8 cellular contexts compared by ENCODE assay signal in genomic region chr15:78873796-78874761, GRCh38. TPM values are rescaled to one million over a fixed set of nuclear protein-coding genes. Genes with fewer than 3 reads are reported as not detected.
DNase-seq lines count a peak whose midpoint lies in the region; ATAC-seq, FAIRE-seq and TF ChIP-seq lines count a peak whose summit lies in the region.

No MANE protein-coding gene starts in this region.

- peaks cover 12% of the 10 kb centered on the region; the same call in 1 of the 2 replicates for H3K4me1 ChIP-seq in GM12878 (ENCODE audit: control insufficient read depth, insufficient read depth, low read length)

- TF ChIP-seq POLR2A in GM12878 (IDR thresholded peaks at IDR 0.05; ENCODE audit: low read depth, low read length): no peak

- in situ Hi-C loops in GM12878 (cut with MboI): no loop called here

- no peaks in the 10 kb centered on the region for H3K9me3 Mint-ChIP-seq in stimulated activated naive B cell treated with anti-CD40 and anti-IgM and Interleukin-4, amounts not matched to agents 10 μg/mL and 1 μg/mL and 100 μg/mL, for 72 hours

- peaks cover 19 to 29% of the 10 kb centered on the region in 2 donors for H3K36me3 Mint-ChIP-seq in stimulated activated naive B cell treated with anti-CD40 and anti-IgM and Interleukin-4, amounts not matched to agents 10 μg/mL and 1 μg/mL and 100 μg/mL, for 72 hours

- H3K79me2 ChIP-seq in GM12878 (ENCODE audit: control insufficient read depth, insufficient read depth, low read length): peaks cover 62% of the 10 kb centered on the region

- no peaks in the 10 kb centered on the region for H3K27me3 ChIP-seq in GM12878 (replicated peaks in 1 of 2; ENCODE audit: control insufficient read depth in 2 of 2, insufficient read depth in 2 of 2, low read length in 1 of 2)

- peak overlapping the region; percentile 87 for H3K4me2 ChIP-seq in GM12878 (ENCODE audit: control insufficient read depth, insufficient read depth)

- no peaks in the 10 kb centered on the region for H3K36me3 ChIP-seq in GM12878 (ENCODE audit: control insufficient read depth in 2 of 2, insufficient read depth in 2 of 2, low read length in 1 of 2)

- CTCF ChIA-PET in GM12878 (lab: Yijun Ruan, JAX): interaction anchor here (0.6 to 2.2 kb wide), 19 partner anchors 9 to 437 kb away, joined by 3 to 18 read pairs (median 3); partner anchors contain the start of gene TMED3

- no peak; a peak in 1 of 6 replicates for TF ChIP-seq CTCF in GM12878 (IDR thresholded peaks at IDR 0.05 in 2 of 3, conservative IDR thresholded peaks at IDR 0.05 in 1 of 3; ENCODE audit: control insufficient read depth in 2 of 3, extremely low read depth in 1 of 3, insufficient read depth in 1 of 3, low read depth in 3 of 3, low read length in 3 of 3)

- FAIRE-seq in GM12878 (lab: Jason Lieb, UNC): no peak

- peak overlapping the region; percentile 90 for H3K4me3 ChIP-seq in GM12878

- H3K4me3 Mint-ChIP-seq in stimulated activated naive B cell treated with anti-CD40 and anti-IgM and Interleukin-4, amounts not matched to agents 10 μg/mL and 1 μg/mL and 100 μg/mL, for 72 hours: peak overlapping the region; percentile 83 to 98

- POLR2A ChIA-PET in GM12878 (lab: Charles Lee): interaction anchor here (0.8 to 2.5 kb wide), 11 partner anchors 9 to 334 kb away, joined by 3 to 12 read pairs (median 4); partner anchors contain the start of genes CTSH and PSMA4

- H4K20me1 ChIP-seq in GM12878 (ENCODE audit: control insufficient read depth, insufficient read depth): peaks cover 7% of the 10 kb centered on the region

- no peak overlapping the region for H2AFZ ChIP-seq in GM12878 (ENCODE audit: control insufficient read depth, low read depth, low read length)

- H3K9ac ChIP-seq in GM12878 (ENCODE audit: control insufficient read depth, insufficient read depth, low read length): peak overlapping the region; percentile 100

- DNase-seq in NCI-H748 (lab: John Stamatoyannopoulos, UW; ENCODE audit: unreplicated experiment): peak; percentile 41
- DNase-seq in NCI-H748 treated with DMSO at 0.1 percent for 48 hours (lab: John Stamatoyannopoulos, UW): no peak
- peak; percentile 63 for DNase-seq in RKO (ENCODE audit: low spot score)
- DNase-seq in GM12878 (ENCODE audit: low read depth, low spot score): no peak
- DNase-seq in left colon: peak; percentile 35 to 50
- no peak for DNase-seq in stimulated activated naive B cell treated with anti-CD40 and anti-IgM and Interleukin-4, amounts not matched to agents 10 μg/mL and 1 μg/mL and 100 μg/mL, for 72 hours
- no peak for DNase-seq in NCI-H187 treated with DMSO at 0.1 percent for 48 hours (lab: John Stamatoyannopoulos, UW)
- no peak for DNase-seq in NCI-H2081 treated with DMSO at 0.1 percent for 48 hours (lab: John Stamatoyannopoulos, UW)

- no peaks in the 10 kb centered on the region for H3K9me3 ChIP-seq in GM12878 (replicated peaks; ENCODE audit: control insufficient read depth, insufficient read depth, low read length)

- TF ChIP-seq EP300 in GM12878 (IDR thresholded peaks at IDR 0.05; ENCODE audit: borderline replicate concordance in 1 of 2, control insufficient read depth in 1 of 2, low read depth in 2 of 2, low read length in 2 of 2): no peak

- BruUV-seq in GM12878 (replicated peaks; lab: Mats Ljungman, UMichigan): TSS peak; percentile 60

- WGBS in GM12878 (ENCODE audit: insufficient coverage, insufficient replicate concordance, low lambda C conversion rate, missing lambda C conversion rate): under 1% methylated on average over 35 of the region's 38 CpGs

- ATAC-seq in GM12878: 0 out of 3 replicates have a peak, but pooled peaks have one; percentile 6
- ATAC-seq in left colon: peak; percentile 3
- no peak for ATAC-seq in stimulated activated naive B cell treated with anti-CD40 and anti-IgM and Interleukin-4, amounts not matched to agents 10 μg/mL and 1 μg/mL and 100 μg/mL, for 72 hours (replicated peaks)

- peak overlapping the region; percentile 100 for H3K27ac Mint-ChIP-seq in stimulated activated naive B cell treated with anti-CD40 and anti-IgM and Interleukin-4, amounts not matched to agents 10 μg/mL and 1 μg/mL and 100 μg/mL, for 72 hours

- no peaks in the 10 kb centered on the region for H3K27me3 Mint-ChIP-seq in stimulated activated naive B cell treated with anti-CD40 and anti-IgM and Interleukin-4, amounts not matched to agents 10 μg/mL and 1 μg/mL and 100 μg/mL, for 72 hours

- peak overlapping the region; percentile 99 for H3K27ac ChIP-seq in GM12878 (ENCODE audit: control insufficient read depth, insufficient read depth)

- intact Hi-C loops in GM12878 (cut with micrococcal nuclease; ENCODE audit: unreplicated experiment): loop anchor here (1.0 to 2.0 kb wide), 3 partner anchors 14 to 117 kb away; partner anchors contain the start of gene CTSH
- intact Hi-C loops in left colon (cut with DNase I, micrococcal nuclease): no loop called here

- RAD21 ChIA-PET in GM12878 (lab: Charles Lee; ENCODE audit: unreplicated experiment): interaction anchor here (0.6 to 1.5 kb wide), 5 partner anchors 14 to 118 kb away, joined by 3 to 5 read pairs (median 5); partner anchors contain the start of gene CTSH

- TF ChIP-seq RAD21 in GM12878 (IDR thresholded peaks at IDR 0.05; ENCODE audit: insufficient read depth, low read depth, low read length): no peak

- peaks cover 21 to 43% of the 10 kb centered on the region in 2 donors for H3K4me1 Mint-ChIP-seq in stimulated activated naive B cell treated with anti-CD40 and anti-IgM and Interleukin-4, amounts not matched to agents 10 μg/mL and 1 μg/mL and 100 μg/mL, for 72 hours

- SMC1A ChIA-PET in GM12878 (lab: Charles Lee; ENCODE audit: uncharacterized antibody, unreplicated experiment): interaction anchor here (0.5 to 1.8 kb wide), 10 partner anchors 11 to 173 kb away, joined by 3 to 8 read pairs (median 4); no protein-coding TSS in a partner anchor

TF ChIP-seq in GM12878, 131 proteins besides CTCF, POLR2A, EP300 and RAD21 (continues in another document):
- TF ChIP-seq, protein P1, sequence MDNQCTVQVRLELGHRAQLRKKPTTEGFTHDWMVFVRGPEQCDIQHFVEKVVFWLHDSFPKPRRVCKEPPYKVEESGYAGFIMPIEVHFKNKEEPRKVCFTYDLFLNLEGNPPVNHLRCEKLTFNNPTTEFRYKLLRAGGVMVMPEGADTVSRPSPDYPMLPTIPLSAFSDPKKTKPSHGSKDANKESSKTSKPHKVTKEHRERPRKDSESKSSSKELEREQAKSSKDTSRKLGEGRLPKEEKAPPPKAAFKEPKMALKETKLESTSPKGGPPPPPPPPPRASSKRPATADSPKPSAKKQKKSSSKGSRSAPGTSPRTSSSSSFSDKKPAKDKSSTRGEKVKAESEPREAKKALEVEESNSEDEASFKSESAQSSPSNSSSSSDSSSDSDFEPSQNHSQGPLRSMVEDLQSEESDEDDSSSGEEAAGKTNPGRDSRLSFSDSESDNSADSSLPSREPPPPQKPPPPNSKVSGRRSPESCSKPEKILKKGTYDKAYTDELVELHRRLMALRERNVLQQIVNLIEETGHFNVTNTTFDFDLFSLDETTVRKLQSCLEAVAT (IDR thresholded peaks at IDR 0.05): peak; percentile 73
- TF ChIP-seq MYB (IDR thresholded peaks at IDR 0.05; ENCODE audit: borderline replicate concordance, low read depth, low read length) (no peak), MXI1 (IDR thresholded peaks at IDR 0.05; ENCODE audit: low read depth, low read length) (peak; percentile 46; the same call in 1 of the 2 replicates), JUNB (IDR thresholded peaks at IDR 0.05) (0 out of 2 replicates have a peak, but pooled peaks have one; percentile 4), NBN (IDR thresholded peaks at IDR 0.05) (0 out of 2 replicates have a peak, but pooled peaks have one; percentile 29), ZBED1 (IDR thresholded peaks at IDR 0.05; ENCODE audit: borderline replicate concordance) (0 out of 2 replicates have a peak, but pooled peaks have one; percentile 50), POLR2AphosphoS5 (IDR thresholded peaks at IDR 0.05; ENCODE audit: low read length) (peak; percentile 6; the same call in 1 of the 2 replicates)
- TF ChIP-seq, protein P2, sequence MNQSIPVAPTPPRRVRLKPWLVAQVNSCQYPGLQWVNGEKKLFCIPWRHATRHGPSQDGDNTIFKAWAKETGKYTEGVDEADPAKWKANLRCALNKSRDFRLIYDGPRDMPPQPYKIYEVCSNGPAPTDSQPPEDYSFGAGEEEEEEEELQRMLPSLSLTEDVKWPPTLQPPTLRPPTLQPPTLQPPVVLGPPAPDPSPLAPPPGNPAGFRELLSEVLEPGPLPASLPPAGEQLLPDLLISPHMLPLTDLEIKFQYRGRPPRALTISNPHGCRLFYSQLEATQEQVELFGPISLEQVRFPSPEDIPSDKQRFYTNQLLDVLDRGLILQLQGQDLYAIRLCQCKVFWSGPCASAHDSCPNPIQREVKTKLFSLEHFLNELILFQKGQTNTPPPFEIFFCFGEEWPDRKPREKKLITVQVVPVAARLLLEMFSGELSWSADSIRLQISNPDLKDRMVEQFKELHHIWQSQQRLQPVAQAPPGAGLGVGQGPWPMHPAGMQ (IDR thresholded peaks at IDR 0.05; ENCODE audit: borderline replicate concordance): no peak

RNA-seq across cellular contexts. Expression of gene MORF4L1, which starts 1.4 kb away (rescaled TPM):
- total RNA-seq in GM12878 (2013; cell fraction: nucleolus; rRNA removed): 189 and 192 TPM in 2 replicates
- total RNA-seq in GM12878 (2014; rRNA removed): 113 and 132 TPM in 2 replicates
- 183 and 189 TPM in 2 replicates for total RNA-seq in GM12878 (2014; rRNA removed; fragmentation: Illumina TruSeq; extraction: Trizol)
- total RNA-seq in GM12878 (2021): 227 and 245 TPM in 2 replicates
- polyA plus RNA-seq in GM12878 (2011; ENCODE audit: low read depth): 210 TPM
- 356 and 537 TPM in 2 replicates for polyA plus RNA-seq in GM12878 (2011; rRNA removed)
- polyA plus RNA-seq in GM12878 (2011; cell fraction: cytosol; rRNA removed): 120 and 179 TPM in 2 replicates
- 98.5 and 126 TPM in 2 replicates for polyA plus RNA-seq in GM12878 (2011; cell fraction: nucleus; rRNA removed)
- 241 and 341 TPM in 2 replicates for polyA plus RNA-seq in GM12878 (2012)
- 636 and 940 TPM in 2 replicates for polyA plus RNA-seq in GM12878 (2014; fragmentation: Illumina TruSeq; extraction: Trizol)
- polyA plus RNA-seq in GM12878 (2014; fragmentation: Nextera tagmentation; extraction: Ambion mirVana): 100 to 1,000 TPM; 230 to 403 TPM
- 325 and 426 TPM in 2 replicates for polyA plus RNA-seq in GM12878 (2014; rRNA removed)
- 100 to 1,000 TPM; 184 to 198 TPM for polyA plus RNA-seq in GM12878 (2016; fragmentation: Nextera tagmentation; extraction: Ambion mirVana)
- 76.0 and 104 TPM in 2 replicates for polyA minus RNA-seq in GM12878 (2011; rRNA and poly(A)+ RNA removed)
- polyA minus RNA-seq in GM12878 (2011; cell fraction: cytosol; rRNA and poly(A)+ RNA removed): 52.9 and 57.2 TPM in 2 replicates
- 41.2 and 59.2 TPM in 2 replicates for polyA minus RNA-seq in GM12878 (2011; cell fraction: nucleus; rRNA and poly(A)+ RNA removed)
- total RNA-seq in left colon: 100 to 1,000 TPM; 167 to 190 TPM

Comparison
In these comparisons a context has a peak if more than half of its experiments do, and no peak if none do; other contexts are left out.
1. DNase-seq: peak in NCI-H748 (single experiment), RKO (single experiment) and left colon (2 of 2); none in NCI-H748 treated with DMSO at 0.1 percent for 48 hours (single experiment), GM12878 (single experiment), stimulated activated naive B cell treated with anti-CD40 and anti-IgM and Interleukin-4, amounts not matched to agents 10 μg/mL and 1 μg/mL and 100 μg/mL, for 72 hours (single experiment), NCI-H187 treated with DMSO at 0.1 percent for 48 hours (single experiment) and NCI-H2081 treated with DMSO at 0.1 percent for 48 hours (single experiment).
2. ATAC-seq: peak in GM12878 (single experiment) and left colon (single experiment); none in stimulated activated naive B cell treated with anti-CD40 and anti-IgM and Interleukin-4, amounts not matched to agents 10 μg/mL and 1 μg/mL and 100 μg/mL, for 72 hours (0 of 2).